In the genomic region with DNA sequence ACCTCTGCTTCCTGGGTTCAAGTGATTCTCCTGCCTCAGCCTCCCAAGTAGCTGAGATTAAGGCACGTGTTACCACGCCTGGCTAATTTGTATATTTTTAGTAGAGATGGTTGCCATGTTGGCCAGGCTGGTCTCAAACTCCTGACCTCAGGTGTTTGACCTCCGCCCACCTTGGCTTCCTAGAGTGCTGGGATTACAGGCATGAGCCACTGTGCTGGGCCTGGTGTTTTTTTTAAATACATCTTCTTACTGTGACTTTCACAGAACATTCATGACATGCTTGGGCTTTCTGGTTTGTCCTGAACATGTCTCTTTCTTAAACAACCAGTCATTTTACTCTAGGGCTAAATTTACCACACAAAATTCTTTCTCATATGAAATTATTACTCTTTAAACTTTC, we compare ENCODE assay signal across 1 cellular context.
TF ChIP-seq lines count a peak whose summit lies in the region.

No MANE protein-coding gene starts in this region.

TF ChIP-seq in HEK293, 187 proteins besides CTCF, POLR2A, EP300 and RAD21 (continued from another document):
- TF ChIP-seq, protein P1, sequence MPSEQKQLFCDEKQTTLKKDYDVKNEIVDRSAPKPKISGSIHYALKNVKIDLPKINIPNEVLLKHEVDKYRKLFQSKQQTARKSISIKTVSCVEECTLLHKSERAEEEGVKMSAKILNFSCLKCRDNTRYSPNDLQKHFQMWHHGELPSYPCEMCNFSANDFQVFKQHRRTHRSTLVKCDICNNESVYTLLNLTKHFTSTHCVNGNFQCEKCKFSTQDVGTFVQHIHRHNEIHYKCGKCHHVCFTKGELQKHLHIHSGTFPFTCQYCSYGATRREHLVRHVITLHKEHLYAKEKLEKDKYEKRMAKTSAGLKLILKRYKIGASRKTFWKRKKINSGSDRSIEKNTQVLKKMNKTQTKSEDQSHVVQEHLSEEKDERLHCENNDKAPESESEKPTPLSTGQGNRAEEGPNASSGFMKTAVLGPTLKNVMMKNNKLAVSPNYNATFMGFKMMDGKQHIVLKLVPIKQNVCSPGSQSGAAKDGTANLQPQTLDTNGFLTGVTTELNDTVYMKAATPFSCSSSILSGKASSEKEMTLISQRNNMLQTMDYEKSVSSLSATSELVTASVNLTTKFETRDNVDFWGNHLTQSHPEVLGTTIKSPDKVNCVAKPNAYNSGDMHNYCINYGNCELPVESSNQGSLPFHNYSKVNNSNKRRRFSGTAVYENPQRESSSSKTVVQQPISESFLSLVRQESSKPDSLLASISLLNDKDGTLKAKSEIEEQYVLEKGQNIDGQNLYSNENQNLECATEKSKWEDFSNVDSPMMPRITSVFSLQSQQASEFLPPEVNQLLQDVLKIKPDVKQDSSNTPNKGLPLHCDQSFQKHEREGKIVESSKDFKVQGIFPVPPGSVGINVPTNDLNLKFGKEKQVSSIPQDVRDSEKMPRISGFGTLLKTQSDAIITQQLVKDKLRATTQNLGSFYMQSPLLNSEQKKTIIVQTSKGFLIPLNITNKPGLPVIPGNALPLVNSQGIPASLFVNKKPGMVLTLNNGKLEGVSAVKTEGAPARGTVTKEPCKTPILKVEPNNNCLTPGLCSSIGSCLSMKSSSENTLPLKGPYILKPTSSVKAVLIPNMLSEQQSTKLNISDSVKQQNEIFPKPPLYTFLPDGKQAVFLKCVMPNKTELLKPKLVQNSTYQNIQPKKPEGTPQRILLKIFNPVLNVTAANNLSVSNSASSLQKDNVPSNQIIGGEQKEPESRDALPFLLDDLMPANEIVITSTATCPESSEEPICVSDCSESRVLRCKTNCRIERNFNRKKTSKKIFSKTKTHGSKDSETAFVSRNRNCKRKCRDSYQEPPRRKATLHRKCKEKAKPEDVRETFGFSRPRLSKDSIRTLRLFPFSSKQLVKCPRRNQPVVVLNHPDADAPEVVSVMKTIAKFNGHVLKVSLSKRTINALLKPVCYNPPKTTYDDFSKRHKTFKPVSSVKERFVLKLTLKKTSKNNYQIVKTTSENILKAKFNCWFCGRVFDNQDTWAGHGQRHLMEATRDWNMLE (tag by site-specific recombination; conservative IDR thresholded peaks at IDR 0.05; ENCODE audit: low read depth), result 0 out of 2 replicates have a peak, but pooled peaks have one; percentile 27
- 0 out of 2 replicates have a peak, but pooled peaks have one; percentile 47 for TF ChIP-seq ZSCAN5A (tag by site-specific recombination; IDR thresholded peaks at IDR 0.05)
- TF ChIP-seq ZNF514 (tag by site-specific recombination; IDR thresholded peaks at IDR 0.05), result no peak
- no peak for TF ChIP-seq ZNF571 (tag by site-specific recombination; IDR thresholded peaks at IDR 0.05)
- no peak for TF ChIP-seq ZNF670 (tag by site-specific recombination; IDR thresholded peaks at IDR 0.05; ENCODE audit: low read depth)
- no peak for TF ChIP-seq ZNF704 (tag by site-specific recombination; IDR thresholded peaks at IDR 0.05)
- no peak for TF ChIP-seq SP7 (tag by site-specific recombination; IDR thresholded peaks at IDR 0.05)
- no peak for TF ChIP-seq MZF1 (tag by site-specific recombination; IDR thresholded peaks at IDR 0.05; ENCODE audit: borderline replicate concordance)
- no peak for TF ChIP-seq ZNF623 (tag by site-specific recombination; IDR thresholded peaks at IDR 0.05)
